Comparison of ENCODE assay signal across 36 cellular contexts in genomic region chr19:49984491-49984890, GRCh38. TPM values are rescaled to one million over a fixed set of nuclear protein-coding genes. Genes with fewer than 3 reads are reported as not detected.
"Had no signal": no experiment of that assay in that cellular context is flagged by ENCODE, and none has a peak within 500 bp of the region (broad histone marks: within the 10 kb centered on the region; RNA-seq: fewer than 3 reads in every experiment).

No MANE protein-coding gene starts in this region.

- H3K9me3 Mint-ChIP-seq: activated CD4-positive, alpha-beta memory T cell treated with anti-CD3 and anti-CD28 coated beads, Interleukin-2, amount 10 ng/mL, durations not matched to agents 7 days and 5 days; activated naive CD4-positive, alpha-beta T cell treated with anti-CD3 and anti-CD28 coated beads for 36 hours; activated naive CD8-positive, alpha-beta T cell treated with anti-CD3 and anti-CD28 coated beads for 36 hours; IgD-negative memory B cell had no signal

- H3K4me3 Mint-ChIP-seq: activated CD4-positive, alpha-beta memory T cell treated with anti-CD3 and anti-CD28 coated beads, Interleukin-2, amount 10 ng/mL, durations not matched to agents 7 days and 5 days; activated CD8-positive, alpha-beta memory T cell treated with anti-CD3 and anti-CD28 coated beads, Interleukin-2, amount 10 ng/mL, durations not matched to agents 7 days and 5 days; activated naive CD4-positive, alpha-beta T cell treated with anti-CD3 and anti-CD28 coated beads for 36 hours; activated naive CD8-positive, alpha-beta T cell treated with anti-CD3 and anti-CD28 coated beads for 36 hours; IgD-negative memory B cell had no signal

- ATAC-seq: activated CD8-positive, alpha-beta memory T cell treated with anti-CD3 and anti-CD28 coated beads, Interleukin-2, amount 10 ng/mL, durations not matched to agents 7 days and 5 days had no signal

- DNase-seq: activated CD4-positive, alpha-beta memory T cell treated with anti-CD3 and anti-CD28 coated beads, Interleukin-2, amount 10 ng/mL, durations not matched to agents 7 days and 5 days; activated CD4-positive, alpha-beta T cell treated with anti-CD3 and anti-CD28 coated beads for 1 hour; activated CD4-positive, alpha-beta T cell treated with anti-CD3 and anti-CD28 coated beads for 48 hours; activated CD4-positive, CD25-positive, alpha-beta regulatory T cell; activated CD8-positive, alpha-beta memory T cell treated with anti-CD3 and anti-CD28 coated beads for 24 hours; activated CD8-positive, alpha-beta memory T cell treated with anti-CD3 and anti-CD28 coated beads, Interleukin-2, amount 10 ng/mL, durations not matched to agents 7 days and 5 days; activated CD8-positive, alpha-beta memory T cell treated with anti-CD3 and anti-CD28 coated beads, Interleukin-2, amount 50 U/mL, for 48 hours; activated gamma-delta T cell treated with Interleukin-2 at 50 U/mL for 16 hours; activated naive CD4-positive, alpha-beta T cell treated with anti-CD3 and anti-CD28 coated beads for 36 hours; activated naive CD8-positive, alpha-beta T cell treated with anti-CD3 and anti-CD28 coated beads for 36 hours; amniotic stem cell; aorta; brain microvascular endothelial cell; central memory CD4-positive, alpha-beta T cell; Kasumi-1; KG1; MG63; NCI-H1048; NCI-H1417; NCI-H146; NCI-H187; NCI-H2029 treated with DMSO at 0.1 percent for 48 hours; NCI-H2107; NCI-H2171; NCI-H510A; NCI-H526; NCI-H748 treated with DMSO at 0.1 percent for 48 hours; NK-92 treated with Interleukin-12 subunit alpha and Interleukin-12 subunit beta, amount 100 ng/mL, for 24 hours; PC-9; Right ventricle myocardium superior; SW 1271; T-helper 1 cell; T1000 had no signal

- H3K27me3 Mint-ChIP-seq: activated CD4-positive, alpha-beta memory T cell treated with anti-CD3 and anti-CD28 coated beads, Interleukin-2, amount 10 ng/mL, durations not matched to agents 7 days and 5 days; activated CD8-positive, alpha-beta memory T cell treated with anti-CD3 and anti-CD28 coated beads, Interleukin-2, amount 10 ng/mL, durations not matched to agents 7 days and 5 days; activated naive CD8-positive, alpha-beta T cell treated with anti-CD3 and anti-CD28 coated beads for 36 hours; IgD-negative memory B cell had no signal

- H3K27ac Mint-ChIP-seq: activated CD4-positive, alpha-beta memory T cell treated with anti-CD3 and anti-CD28 coated beads, Interleukin-2, amount 10 ng/mL, durations not matched to agents 7 days and 5 days; activated CD8-positive, alpha-beta memory T cell treated with anti-CD3 and anti-CD28 coated beads, Interleukin-2, amount 10 ng/mL, durations not matched to agents 7 days and 5 days; activated naive CD4-positive, alpha-beta T cell treated with anti-CD3 and anti-CD28 coated beads for 36 hours; activated naive CD8-positive, alpha-beta T cell treated with anti-CD3 and anti-CD28 coated beads for 36 hours had no signal

RNA-seq across cellular contexts. Expression of gene SIGLEC11, which starts 23.5 kb away (rescaled TPM):
- total RNA-seq: activated CD4-positive, alpha-beta memory T cell treated with anti-CD3 and anti-CD28 coated beads, Interleukin-2, amount 10 ng/mL, durations not matched to agents 7 days and 5 days; activated CD8-positive, alpha-beta memory T cell treated with anti-CD3 and anti-CD28 coated beads, Interleukin-2, amount 10 ng/mL, durations not matched to agents 7 days and 5 days; activated naive CD4-positive, alpha-beta T cell treated with anti-CD3 and anti-CD28 coated beads for 36 hours; activated naive CD8-positive, alpha-beta T cell treated with anti-CD3 and anti-CD28 coated beads for 36 hours; OCI-LY7; PC-9; T-helper 2 cell treated with Interferon-gamma antibody and Interleukin-4, amounts not matched to agents 100 ng/mL and 5 ng/mL, for 36 hours had no signal
